8 cellular contexts compared by ENCODE assay signal in the genomic region with DNA sequence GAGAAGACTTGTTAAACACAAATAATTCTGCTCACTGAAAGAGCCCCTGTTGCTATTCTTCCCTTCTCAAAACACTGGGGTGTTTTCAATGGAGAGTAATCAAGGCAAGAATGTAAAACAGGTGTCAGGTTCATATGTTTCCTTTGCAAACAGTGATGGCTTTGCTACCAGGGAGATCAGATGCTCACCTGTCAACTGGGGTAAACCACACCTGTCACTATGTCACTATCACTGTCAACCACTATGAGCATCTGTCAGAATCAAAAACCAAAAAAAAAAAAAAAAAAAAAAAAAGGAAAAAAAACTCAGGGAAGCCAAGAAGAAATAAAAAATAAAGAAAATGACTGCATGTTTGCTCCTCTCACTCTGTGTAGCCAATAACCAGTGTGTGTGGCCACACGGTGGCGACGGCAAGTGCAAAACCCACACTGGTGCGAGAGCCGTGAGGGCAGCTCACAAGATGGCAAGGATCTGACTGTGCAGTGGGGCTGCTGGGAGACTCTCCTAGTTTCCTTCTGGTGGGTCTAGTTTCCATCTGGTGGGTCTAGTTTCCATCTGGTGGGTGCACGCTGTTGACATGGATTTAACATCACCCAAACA. TPM values are rescaled to one million over a fixed set of nuclear protein-coding genes. Genes with fewer than 3 reads are reported as not detected.
A peak's percentile ranks its signal among the peaks of the same experiment; 100 is the strongest.
DNase-seq lines count a peak whose midpoint lies in the region; ATAC-seq and TF ChIP-seq lines count a peak whose summit lies in the region.

No MANE protein-coding gene starts in this region.

- no peak overlapping the region for H2BK5ac ChIP-seq in mesendoderm (ENCODE audit: low read length)

- H3K79me2 ChIP-seq in mesendoderm (ENCODE audit: control insufficient read depth, insufficient read depth, low read length) = peaks cover 94% of the 10 kb centered on the region

- no peak overlapping the region for H4K5ac ChIP-seq in mesendoderm (ENCODE audit: low read length)

- H3K4me3 ChIP-seq in mesendoderm (ENCODE audit: low read length) = no peak overlapping the region

- TF ChIP-seq CTCF in brain (conservative IDR thresholded peaks at IDR 0.05) = peak; percentile 36 to 38

- H3K9me3 Mint-ChIP-seq in brain = no peaks in the 10 kb centered on the region

- no peak overlapping the region for H3K56ac ChIP-seq in mesendoderm (ENCODE audit: low read length)

- H3K27ac Mint-ChIP-seq in brain = peak overlapping the region in 3 of 5 experiments; percentile 41 to 71 (median 52)

- no peak overlapping the region for H3K27ac ChIP-seq in mesendoderm (ENCODE audit: low read depth, low read length)

- no peak overlapping the region for H3K9ac ChIP-seq in mesendoderm (ENCODE audit: low read length)

- no peak overlapping the region for H3K18ac ChIP-seq in mesendoderm (ENCODE audit: low read length)

- H3K4ac ChIP-seq in mesendoderm (ENCODE audit: low read depth, low read length) = no peak overlapping the region

- DNase-seq in stimulated activated naive CD4-positive, alpha-beta T cell (lab: John Stamatoyannopoulos, UW) = peak in 5 of 6 experiments; percentile 10 to 26 (median 14)
- no peak for DNase-seq in stimulated activated naive CD4-positive, alpha-beta T cell treated with Interleukin-2 at 50 U/mL for 16 hours (lab: John Stamatoyannopoulos, UW)
- DNase-seq in OCI-M1 (lab: John Stamatoyannopoulos, UW) = peak; percentile 14
- peak; percentile 53 for DNase-seq in mesendoderm
- DNase-seq in H4 (ENCODE audit: low spot score) = no peak

- WGBS in mesendoderm (ENCODE audit: extremely low coverage, insufficient coverage, low lambda C conversion rate) = no CpG with 5 or more reads among the region's 6 CpGs

- H3K4me1 Mint-ChIP-seq in brain = peaks cover 36% of the 10 kb centered on the region

- H3K27me3 Mint-ChIP-seq in brain = peaks cover 5% of the 10 kb centered on the region

- no peak overlapping the region for H4K8ac ChIP-seq in mesendoderm (ENCODE audit: low read depth, low read length)

- H3K36me3 Mint-ChIP-seq in brain = peaks cover 95% of the 10 kb centered on the region

- no peaks in the 10 kb centered on the region for H3K27me3 ChIP-seq in mesendoderm (ENCODE audit: insufficient read depth, low read length, poor library complexity)

- H3K4me2 ChIP-seq in mesendoderm (ENCODE audit: low read length) = no peak overlapping the region

- ATAC-seq in GM21723 (IDR thresholded peaks at IDR 0.05; ENCODE audit: unreplicated experiment) (no peak), HG03432 (IDR thresholded peaks at IDR 0.05; ENCODE audit: unreplicated experiment) (no peak)

- H2BK15ac ChIP-seq in mesendoderm (replicated peaks; ENCODE audit: low read depth) = no peak overlapping the region

- peaks cover 60% of the 10 kb centered on the region for H3K36me3 ChIP-seq in mesendoderm (ENCODE audit: control insufficient read depth, insufficient read depth, low read length)

- H3K4me3 Mint-ChIP-seq in brain = peak overlapping the region in 1 of 5 experiments; percentile 22

- H3K4me1 ChIP-seq in mesendoderm (ENCODE audit: control insufficient read depth, low read depth, low read length) = no peaks in the 10 kb centered on the region

- H3K23ac ChIP-seq in mesendoderm (ENCODE audit: low read length) = no peak overlapping the region

- no peak overlapping the region for H2AK5ac ChIP-seq in mesendoderm (ENCODE audit: low read length)

- no peak overlapping the region for H2BK120ac ChIP-seq in mesendoderm (ENCODE audit: low read depth, low read length)

- peaks cover 37% of the 10 kb centered on the region for H3K79me1 ChIP-seq in mesendoderm (ENCODE audit: low read length)

RNA-seq across cellular contexts. Expression of gene USP22, which starts 22.7 kb away (rescaled TPM):
- 199 TPM for polyA plus RNA-seq in brain (ENCODE audit: insufficient read depth, low read depth, low replicate concordance)
- 221 TPM for polyA plus RNA-seq in mesendoderm (2013, experiment 1 of 2)
- polyA plus RNA-seq in mesendoderm (2013, experiment 2 of 2) = 204 TPM
- 139 and 179 TPM in 2 replicates for total RNA-seq in H4 (2014; rRNA removed; shearing (Covaris generic))

Comparison
In these comparisons a context has a peak if more than half of its experiments do, and no peak if none do; other contexts are left out.
1. DNase-seq: peak in stimulated activated naive CD4-positive, alpha-beta T cell (5 of 6), OCI-M1 (single experiment) and mesendoderm (single experiment); none in stimulated activated naive CD4-positive, alpha-beta T cell treated with Interleukin-2 at 50 U/mL for 16 hours (single experiment) and H4 (single experiment).